In genomic region chr1:244652699-244653438, GRCh38 we compare ENCODE assay signal across 1 cellular context.
A peak's percentile ranks its signal among the peaks of the same experiment; 100 is the strongest.
TF ChIP-seq lines count a peak whose summit lies in the region.

DESI2 (plus strand) TSS chr1:244653126; CDS start chr1:244653314, 188 bp downstream.

TF ChIP-seq in K562, 482 proteins besides CTCF, POLR2A, EP300 and RAD21 (continued from another document and continues in another):
- TF ChIP-seq HBP1 (CRISPR knock-in tag; IDR thresholded peaks at IDR 0.05) (no peak), U2AF1 (optimal IDR thresholded peaks at IDR 0.05; ENCODE audit: low read depth, low read length) (peak; percentile 90), HDAC3 (IDR thresholded peaks at IDR 0.05; ENCODE audit: borderline replicate concordance, partially characterized antibody) (no peak), ZNF717 (CRISPR knock-in tag; IDR thresholded peaks at IDR 0.05) (no peak), THAP12 (CRISPR knock-in tag; IDR thresholded peaks at IDR 0.05) (peak; percentile 74; the same call in 1 of the 2 replicates), CEBPZ (IDR thresholded peaks at IDR 0.05; ENCODE audit: borderline replicate concordance, low read depth, low read length) (no peak), NFIC (IDR thresholded peaks at IDR 0.05) (peak; percentile 43; the same call in 1 of the 2 replicates), RBM39 (optimal IDR thresholded peaks at IDR 0.05; ENCODE audit: low read depth, low read length) (no peak), TAF9B (IDR thresholded peaks at IDR 0.05; ENCODE audit: partially characterized antibody) (no peak), GTF2F1 (IDR thresholded peaks at IDR 0.05; ENCODE audit: low read depth, low read length) (peak; percentile 65; the same call in 1 of the 2 replicates), ASH1L (IDR thresholded peaks at IDR 0.05; ENCODE audit: borderline replicate concordance, low read depth, partially characterized antibody) (no peak), ZNF175 (CRISPR knock-in tag; IDR thresholded peaks at IDR 0.05; ENCODE audit: low read depth) (peak; percentile 87), ZNF695 (CRISPR knock-in tag; IDR thresholded peaks at IDR 0.05) (no peak), SMAD1 (IDR thresholded peaks at IDR 0.05; ENCODE audit: low read depth, low read length, partially characterized antibody) (no peak), YY1 (IDR thresholded peaks at IDR 0.05; ENCODE audit: borderline replicate concordance in 1 of 3, control insufficient read depth in 1 of 3, extremely low read depth in 1 of 3, insufficient read depth in 3 of 3, insufficient read length in 1 of 3, insufficient replicate concordance in 2 of 3, low read depth in 1 of 3, low read length in 2 of 3) (peak; percentile 88 to 99 (median 98)), WHSC1 (IDR thresholded peaks at IDR 0.05; ENCODE audit: low read length) (no peak), POLR2B (IDR thresholded peaks at IDR 0.05; ENCODE audit: low read depth, partially characterized antibody) (peak; percentile 46), PCBP1 (IDR thresholded peaks at IDR 0.05; ENCODE audit: low read depth, low read length, poor library complexity, severe bottlenecking) (peak; percentile 81), NFE2 (IDR thresholded peaks at IDR 0.05; ENCODE audit: low read depth) (no peak), ID3 (CRISPR knock-in tag; IDR thresholded peaks at IDR 0.05) (no peak), ID3 (tag; IDR thresholded peaks at IDR 0.05) (no peak; the same call in 1 of the 2 replicates), E2F3 (CRISPR knock-in tag; IDR thresholded peaks at IDR 0.05) (no peak; the same call in none of the 2 replicates), YBX1 (IDR thresholded peaks at IDR 0.05) (no peak), FOXJ3 (CRISPR knock-in tag; IDR thresholded peaks at IDR 0.05) (no peak), ZNF584 (CRISPR knock-in tag; IDR thresholded peaks at IDR 0.05; ENCODE audit: low read depth) (peak; percentile 65; the same call in 1 of the 2 replicates), POLR2H (tag; IDR thresholded peaks at IDR 0.05; ENCODE audit: low read depth) (peak; percentile 92), RBM14 (IDR thresholded peaks at IDR 0.05; ENCODE audit: borderline replicate concordance, insufficient read depth, low read depth, low read length) (no peak), ZNF134 (CRISPR knock-in tag; conservative IDR thresholded peaks at IDR 0.05) (no peak; the same call in 1 of the 2 replicates), KLF1 (tag; IDR thresholded peaks at IDR 0.05) (peak; percentile 81; the same call in 1 of the 2 replicates), NR3C1 (CRISPR knock-in tag; IDR thresholded peaks at IDR 0.05) (no peak), NRF1 (conservative IDR thresholded peaks at IDR 0.05 in 1 of 2, IDR thresholded peaks at IDR 0.05 in 1 of 2) (peak; percentile 93 to 94), ZNF143 (CRISPR knock-in tag; IDR thresholded peaks at IDR 0.05) (peak; percentile 96), FOXM1 (IDR thresholded peaks at IDR 0.05; ENCODE audit: low read depth) (no peak), FOXM1 (CRISPR knock-in tag; IDR thresholded peaks at IDR 0.05; ENCODE audit: low read depth) (no peak), ELF2 (CRISPR knock-in tag; IDR thresholded peaks at IDR 0.05) (no peak; the same call in none of the 2 replicates), FOXJ2 (tag; IDR thresholded peaks at IDR 0.05) (0 out of 2 replicates have a peak, but pooled peaks have one; percentile 8), LEF1 (IDR thresholded peaks at IDR 0.05) (no peak), SLC30A9 (CRISPR knock-in tag; IDR thresholded peaks at IDR 0.05) (no peak), PYGO2 (tag; IDR thresholded peaks at IDR 0.05) (no peak), HIVEP1 (CRISPR knock-in tag; IDR thresholded peaks at IDR 0.05) (no peak), MBD2 (IDR thresholded peaks at IDR 0.05; ENCODE audit: borderline replicate concordance, low read depth) (peak; percentile 83), MAFG (tag; conservative IDR thresholded peaks at IDR 0.05) (no peak), ZBTB33 (CRISPR knock-in tag; IDR thresholded peaks at IDR 0.05) (no peak), ATF7 (IDR thresholded peaks at IDR 0.05) (peak; percentile 85), ZNF740 (CRISPR knock-in tag; IDR thresholded peaks at IDR 0.05) (no peak), ZNF740 (tag; IDR thresholded peaks at IDR 0.05) (no peak), TEAD2 (tag; IDR thresholded peaks at IDR 0.05) (no peak), HCFC1 (IDR thresholded peaks at IDR 0.05; ENCODE audit: low read depth, low read length) (peak; percentile 98), BRF2 (IDR thresholded peaks at IDR 0.05; ENCODE audit: borderline replicate concordance, insufficient read depth, insufficient read length) (no peak), MYNN (IDR thresholded peaks at IDR 0.05) (no peak), MYNN (CRISPR knock-in tag; IDR thresholded peaks at IDR 0.05) (no peak), MECOM (CRISPR knock-in tag; IDR thresholded peaks at IDR 0.05) (no peak), HNRNPL (IDR thresholded peaks at IDR 0.05; ENCODE audit: low read depth, low read length) (0 out of 2 replicates have a peak, but pooled peaks have one; percentile 56), BCOR (IDR thresholded peaks at IDR 0.05) (no peak), CREBBP (IDR thresholded peaks at IDR 0.05; ENCODE audit: low read depth, low read length) (no peak), NFATC3 (IDR thresholded peaks at IDR 0.05) (no peak), ZBTB1 (CRISPR knock-in tag; IDR thresholded peaks at IDR 0.05; ENCODE audit: borderline replicate concordance, low read depth) (no peak), L3MBTL2 (IDR thresholded peaks at IDR 0.05) (peak; percentile 86), EP400 (IDR thresholded peaks at IDR 0.05) (peak; percentile 60; the same call in 1 of the 2 replicates), NUFIP1 (IDR thresholded peaks at IDR 0.05; ENCODE audit: partially characterized antibody) (no peak), HOMEZ (CRISPR knock-in tag; IDR thresholded peaks at IDR 0.05) (no peak; the same call in 1 of the 2 replicates), MXI1 (IDR thresholded peaks at IDR 0.05; ENCODE audit: low read depth, low read length) (no peak; the same call in 1 of the 2 replicates), PHTF2 (CRISPR knock-in tag; IDR thresholded peaks at IDR 0.05) (no peak), KDM2B (CRISPR knock-in tag; IDR thresholded peaks at IDR 0.05) (no peak), CBX3 (IDR thresholded peaks at IDR 0.05; ENCODE audit: borderline replicate concordance in 1 of 2, low read length in 2 of 2) (0 out of 3 replicates have a peak, but pooled peaks of 1 of the 2 experiments have one; percentile 46), ZNF76 (CRISPR knock-in tag; IDR thresholded peaks at IDR 0.05; ENCODE audit: borderline replicate concordance) (peak; percentile 15; the same call in 1 of the 2 replicates), GABPB1 (CRISPR knock-in tag; IDR thresholded peaks at IDR 0.05) (peak; percentile 64; the same call in 1 of the 2 replicates)
